ENCODE assay signal across 25 cellular contexts in genomic region chrX:133653363-133653762, GRCh38.
A peak's percentile ranks its signal among the peaks of the same experiment; 100 is the strongest.
DNase-seq lines count a peak whose midpoint lies in the region; ATAC-seq, FAIRE-seq and TF ChIP-seq lines count a peak whose summit lies in the region.
"Had no signal": no experiment of that assay in that cellular context is flagged by ENCODE, and none has a peak within 500 bp of the region (broad histone marks: within the 10 kb centered on the region; RNA-seq: fewer than 3 reads in every experiment).

No MANE protein-coding gene starts in this region.

- H4K20me1 ChIP-seq in HepG2 (ENCODE audit: insufficient read depth, low read length), result peaks cover 33% of the 10 kb centered on the region

- H3K79me2 ChIP-seq in HepG2 (ENCODE audit: insufficient read depth, low read length), result peaks cover 2% of the 10 kb centered on the region

- in situ Hi-C loops in HepG2 (cut with HindIII; ENCODE audit: extremely low pct_ligation_motif_present, low pct_unique_long_range_greater_than_20kb), result no loop called here

- no peak for TF ChIP-seq CTCF in HepG2 (CRISPR knock-in tag; IDR thresholded peaks at IDR 0.05)
- no peak for TF ChIP-seq CTCF in right lobe of liver (IDR thresholded peaks at IDR 0.05)
- no peak for TF ChIP-seq CTCF in epithelial cell of proximal tubule (conservative IDR thresholded peaks at IDR 0.05; ENCODE audit: low read depth, low read length)
- no peak for TF ChIP-seq CTCF in esophagus muscularis mucosa (IDR thresholded peaks at IDR 0.05)

- TF ChIP-seq POLR2A in HepG2 (IDR thresholded peaks at IDR 0.05; ENCODE audit: insufficient read depth in 1 of 2, low read depth in 2 of 2, low read length in 2 of 2), result no peak
- no peak for TF ChIP-seq POLR2A in right lobe of liver (IDR thresholded peaks at IDR 0.05)
- no peak for TF ChIP-seq POLR2A in esophagus muscularis mucosa (IDR thresholded peaks at IDR 0.05; ENCODE audit: low read depth)

- TF ChIP-seq EP300 in HepG2 (IDR thresholded peaks at IDR 0.05; ENCODE audit: low read depth in 2 of 2, low read length in 2 of 2) (no peak), HepG2 (CRISPR knock-in tag; IDR thresholded peaks at IDR 0.05; ENCODE audit: borderline replicate concordance) (no peak), esophagus muscularis mucosa (IDR thresholded peaks at IDR 0.05) (no peak)

- H3K36me3 ChIP-seq in HepG2 (replicated peaks in 1 of 2; ENCODE audit: control insufficient read depth in 1 of 2, insufficient read depth in 2 of 2, low read length in 2 of 2) (peaks cover 5 to 50% of the 10 kb centered on the region in 2 experiments), right lobe of liver (no peaks in the 10 kb centered on the region), esophagus muscularis mucosa (no peaks in the 10 kb centered on the region)
- H3K36me3 ChIP-seq: Peyer's patch, SJSA1 had no signal

- no peak for FAIRE-seq in HepG2 (lab: Jason Lieb, UNC)
- FAIRE-seq: HTR-8/SVneo had no signal

- BruUV-seq in HepG2 (replicated peaks; lab: Mats Ljungman, UMichigan), result no TSS peak

- H3K9ac ChIP-seq in HepG2 (ENCODE audit: insufficient read depth, low read depth, low read length), result no peak overlapping the region

- H2AFZ ChIP-seq in HepG2 (ENCODE audit: low read length), result no peak overlapping the region

- no peak for DNase-seq in HepG2 (ENCODE audit: low spot score)
- DNase-seq in right lobe of liver, result no peak
- peak; percentile 71 for DNase-seq in epithelial cell of proximal tubule (ENCODE audit: low read depth)
- DNase-seq in kidney tubule cell (ENCODE audit: low spot score), result peak; percentile 94
- no peak for DNase-seq in mucosa of gallbladder (ENCODE audit: low spot score)
- no peak for DNase-seq in esophagus muscularis mucosa (ENCODE audit: extremely low spot score)
- no peak for DNase-seq in DMS79 treated with DMSO at 0.1 percent for 48 hours (lab: John Stamatoyannopoulos, UW)
- DNase-seq: C1 segment of cervical spinal cord; CD8-positive, alpha-beta memory T cell; EL; GF-D8; H9; IMR-90; MV-4-11; NCI-H1105 treated with DMSO at 0.1 percent for 48 hours; NCI-H2081; NCI-H2171; NCI-H524 treated with DMSO at 0.1 percent for 48 hours; NCI-H82; Peyer's patch had no signal

- H3K27ac ChIP-seq in HepG2 (ENCODE audit: extremely low read length, insufficient read depth, low read length), result no peak overlapping the region
- H3K27ac ChIP-seq in right lobe of liver, result no peak overlapping the region
- no peak overlapping the region for H3K27ac ChIP-seq in esophagus muscularis mucosa (replicated peaks in 1 of 4)
- H3K27ac ChIP-seq: 22Rv1, Peyer's patch, SJSA1 had no signal

- H3K4me1 ChIP-seq in HepG2 (ENCODE audit: insufficient read depth, low read length) (no peaks in the 10 kb centered on the region), right lobe of liver (no peaks in the 10 kb centered on the region), esophagus muscularis mucosa (peaks cover 0 to 5% (median 2%) of the 10 kb centered on the region in 4 donors)
- H3K4me1 ChIP-seq: Peyer's patch had no signal

- CTCF ChIA-PET in HepG2 (lab: Yijun Ruan, JAX; ENCODE audit: low intra/inter-chr PET ratio, low total read pairs), result no interaction called here

- ATAC-seq in HepG2 (no peak; the same call in 2 of the 3 replicates), right lobe of liver (no peak), GM18907 (IDR thresholded peaks at IDR 0.05; ENCODE audit: unreplicated experiment) (no peak)
- ATAC-seq: Right ventricle myocardium inferior had no signal

- POLR2A ChIA-PET in HepG2 (lab: Yijun Ruan, JAX), result no interaction called here

- H3K9me3 ChIP-seq in HepG2 (ENCODE audit: low read length), result no peaks in the 10 kb centered on the region
- no peaks in the 10 kb centered on the region for H3K9me3 ChIP-seq in right lobe of liver
- H3K9me3 ChIP-seq in esophagus muscularis mucosa, result no peaks in the 10 kb centered on the region
- H3K9me3 ChIP-seq: Peyer's patch, SJSA1 had no signal

- TF ChIP-seq RAD21 in HepG2 (CRISPR knock-in tag; IDR thresholded peaks at IDR 0.05), result no peak

- H3K4me2 ChIP-seq in HepG2 (ENCODE audit: low read depth, low read length), result no peak overlapping the region

- H3K4me3 ChIP-seq in HepG2 (replicated peaks in 1 of 3; ENCODE audit: insufficient read depth in 1 of 3, low read depth in 2 of 3, low read length in 3 of 3) (no peak overlapping the region), right lobe of liver (no peak overlapping the region), epithelial cell of proximal tubule (ENCODE audit: low read depth, low read length) (no peak overlapping the region), esophagus muscularis mucosa (no peak overlapping the region)
- H3K4me3 ChIP-seq: Peyer's patch, SJSA1 had no signal

- no peaks in the 10 kb centered on the region for H3K27me3 ChIP-seq in HepG2 (ENCODE audit: control insufficient read depth in 1 of 2, insufficient read depth in 2 of 2, low read length in 2 of 2)
- H3K27me3 ChIP-seq in right lobe of liver, result no peaks in the 10 kb centered on the region
- H3K27me3 ChIP-seq in esophagus muscularis mucosa, result no peaks in the 10 kb centered on the region
- H3K27me3 ChIP-seq: Peyer's patch, SJSA1 had no signal

- 100% methylated on average over 2 of the region's 2 CpGs for WGBS in HepG2 (ENCODE audit: low lambda C conversion rate)
- WGBS in right lobe of liver (ENCODE audit: insufficient coverage, low coverage, low lambda C conversion rate, missing lambda C conversion rate), result 38% methylated on average over 2 of the region's 2 CpGs
- WGBS in esophagus muscularis mucosa, result 79% methylated on average over 2 of the region's 2 CpGs

- intact Hi-C loops in HepG2 (cut with micrococcal nuclease; ENCODE audit: unreplicated experiment) (no loop called here), right lobe of liver (cut with DNase I) (no loop called here), esophagus muscularis mucosa (cut with DNase I) (no loop called here)

TF ChIP-seq in HepG2, 621 proteins besides CTCF, POLR2A, EP300 and RAD21:
- TF ChIP-seq, protein P1, sequence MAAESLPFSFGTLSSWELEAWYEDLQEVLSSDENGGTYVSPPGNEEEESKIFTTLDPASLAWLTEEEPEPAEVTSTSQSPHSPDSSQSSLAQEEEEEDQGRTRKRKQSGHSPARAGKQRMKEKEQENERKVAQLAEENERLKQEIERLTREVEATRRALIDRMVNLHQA (CRISPR knock-in tag; IDR thresholded peaks at IDR 0.05), result no peak
- TF ChIP-seq, protein P2, sequence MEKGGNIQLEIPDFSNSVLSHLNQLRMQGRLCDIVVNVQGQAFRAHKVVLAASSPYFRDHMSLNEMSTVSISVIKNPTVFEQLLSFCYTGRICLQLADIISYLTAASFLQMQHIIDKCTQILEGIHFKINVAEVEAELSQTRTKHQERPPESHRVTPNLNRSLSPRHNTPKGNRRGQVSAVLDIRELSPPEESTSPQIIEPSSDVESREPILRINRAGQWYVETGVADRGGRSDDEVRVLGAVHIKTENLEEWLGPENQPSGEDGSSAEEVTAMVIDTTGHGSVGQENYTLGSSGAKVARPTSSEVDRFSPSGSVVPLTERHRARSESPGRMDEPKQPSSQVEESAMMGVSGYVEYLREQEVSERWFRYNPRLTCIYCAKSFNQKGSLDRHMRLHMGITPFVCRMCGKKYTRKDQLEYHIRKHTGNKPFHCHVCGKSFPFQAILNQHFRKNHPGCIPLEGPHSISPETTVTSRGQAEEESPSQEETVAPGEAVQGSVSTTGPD (CRISPR knock-in tag; IDR thresholded peaks at IDR 0.05), result no peak
- TF ChIP-seq ZNF629 (CRISPR knock-in tag; conservative IDR thresholded peaks at IDR 0.05) (no peak), ZNF343 (CRISPR knock-in tag; IDR thresholded peaks at IDR 0.05) (no peak), ZNF770 (CRISPR knock-in tag; IDR thresholded peaks at IDR 0.05) (no peak), RBM22 (optimal IDR thresholded peaks at IDR 0.05; ENCODE audit: low read length) (peak; percentile 65)

Comparison
In these comparisons a context has a peak if more than half of its experiments do, and no peak if none do; other contexts are left out.
1. DNase-seq: peak in epithelial cell of proximal tubule (single experiment) and kidney tubule cell (single experiment); none in HepG2 (single experiment), right lobe of liver (0 of 3), mucosa of gallbladder (single experiment), esophagus muscularis mucosa (single experiment) and DMS79 treated with DMSO at 0.1 percent for 48 hours (single experiment).